In the genomic region with DNA sequence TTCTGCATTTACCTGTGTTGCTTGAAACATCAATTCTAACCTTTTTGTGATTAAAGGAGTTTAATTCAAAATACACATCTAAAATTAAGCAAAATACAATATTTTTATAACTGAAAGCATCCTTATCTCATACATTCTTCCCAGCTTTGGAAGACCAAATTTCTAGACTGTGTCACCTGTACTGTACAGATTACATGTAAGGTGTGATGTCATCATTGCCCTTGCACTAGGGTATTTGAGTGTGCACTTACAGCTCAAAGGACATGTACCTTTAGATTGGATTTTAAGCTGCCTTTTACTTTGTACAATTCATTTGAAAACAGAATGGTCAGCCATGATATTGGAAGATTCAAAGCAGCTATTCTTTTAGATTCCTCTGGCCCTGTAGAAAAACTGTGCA, we compare ENCODE assay signal across 1 cellular context.
TF ChIP-seq lines count a peak whose summit lies in the region.

No MANE protein-coding gene starts in this region.

TF ChIP-seq in HepG2, 621 proteins besides CTCF, POLR2A, EP300 and RAD21 (continued from another document):
- TF ChIP-seq, protein P1, sequence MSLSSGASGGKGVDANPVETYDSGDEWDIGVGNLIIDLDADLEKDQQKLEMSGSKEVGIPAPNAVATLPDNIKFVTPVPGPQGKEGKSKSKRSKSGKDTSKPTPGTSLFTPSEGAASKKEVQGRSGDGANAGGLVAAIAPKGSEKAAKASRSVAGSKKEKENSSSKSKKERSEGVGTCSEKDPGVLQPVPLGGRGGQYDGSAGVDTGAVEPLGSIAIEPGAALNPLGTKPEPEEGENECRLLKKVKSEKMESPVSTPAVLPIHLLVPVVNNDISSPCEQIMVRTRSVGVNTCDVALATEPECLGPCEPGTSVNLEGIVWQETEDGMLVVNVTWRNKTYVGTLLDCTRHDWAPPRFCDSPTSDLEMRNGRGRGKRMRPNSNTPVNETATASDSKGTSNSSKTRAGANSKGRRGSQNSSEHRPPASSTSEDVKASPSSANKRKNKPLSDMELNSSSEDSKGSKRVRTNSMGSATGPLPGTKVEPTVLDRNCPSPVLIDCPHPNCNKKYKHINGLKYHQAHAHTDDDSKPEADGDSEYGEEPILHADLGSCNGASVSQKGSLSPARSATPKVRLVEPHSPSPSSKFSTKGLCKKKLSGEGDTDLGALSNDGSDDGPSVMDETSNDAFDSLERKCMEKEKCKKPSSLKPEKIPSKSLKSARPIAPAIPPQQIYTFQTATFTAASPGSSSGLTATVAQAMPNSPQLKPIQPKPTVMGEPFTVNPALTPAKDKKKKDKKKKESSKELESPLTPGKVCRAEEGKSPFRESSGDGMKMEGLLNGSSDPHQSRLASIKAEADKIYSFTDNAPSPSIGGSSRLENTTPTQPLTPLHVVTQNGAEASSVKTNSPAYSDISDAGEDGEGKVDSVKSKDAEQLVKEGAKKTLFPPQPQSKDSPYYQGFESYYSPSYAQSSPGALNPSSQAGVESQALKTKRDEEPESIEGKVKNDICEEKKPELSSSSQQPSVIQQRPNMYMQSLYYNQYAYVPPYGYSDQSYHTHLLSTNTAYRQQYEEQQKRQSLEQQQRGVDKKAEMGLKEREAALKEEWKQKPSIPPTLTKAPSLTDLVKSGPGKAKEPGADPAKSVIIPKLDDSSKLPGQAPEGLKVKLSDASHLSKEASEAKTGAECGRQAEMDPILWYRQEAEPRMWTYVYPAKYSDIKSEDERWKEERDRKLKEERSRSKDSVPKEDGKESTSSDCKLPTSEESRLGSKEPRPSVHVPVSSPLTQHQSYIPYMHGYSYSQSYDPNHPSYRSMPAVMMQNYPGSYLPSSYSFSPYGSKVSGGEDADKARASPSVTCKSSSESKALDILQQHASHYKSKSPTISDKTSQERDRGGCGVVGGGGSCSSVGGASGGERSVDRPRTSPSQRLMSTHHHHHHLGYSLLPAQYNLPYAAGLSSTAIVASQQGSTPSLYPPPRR (CRISPR knock-in tag; IDR thresholded peaks at IDR 0.05; ENCODE audit: borderline replicate concordance): no peak
- TF ChIP-seq REL (CRISPR knock-in tag; conservative IDR thresholded peaks at IDR 0.05) (no peak), NR1H2 (CRISPR knock-in tag; IDR thresholded peaks at IDR 0.05; ENCODE audit: borderline replicate concordance, low read depth) (no peak)
